Comparison of ENCODE assay signal across 1 cellular context in genomic region chr11:4637662-4638047, GRCh38.
TF ChIP-seq lines count a peak whose summit lies in the region.

No MANE protein-coding gene starts in this region.

TF ChIP-seq in GM23338, 12 proteins besides CTCF, POLR2A, EP300 and RAD21:
- TF ChIP-seq REST (IDR thresholded peaks at IDR 0.05; ENCODE audit: unreplicated experiment) (no peak), NANOG (IDR thresholded peaks at IDR 0.05; ENCODE audit: borderline replicate concordance) (no peak), JUNB (IDR thresholded peaks at IDR 0.05; ENCODE audit: unreplicated experiment) (no peak), CREB1 (CRISPR knock-in tag; IDR thresholded peaks at IDR 0.05; ENCODE audit: low read depth) (no peak), ZNF462 (CRISPR knock-in tag; IDR thresholded peaks at IDR 0.05) (no peak), ZNF331 (CRISPR knock-in tag; IDR thresholded peaks at IDR 0.05; ENCODE audit: low read depth) (no peak), STAT1 (IDR thresholded peaks at IDR 0.05; ENCODE audit: unreplicated experiment) (no peak), EZH2 (IDR thresholded peaks at IDR 0.05; ENCODE audit: low read depth, unreplicated experiment) (no peak), POLR2AphosphoS5 (IDR thresholded peaks at IDR 0.05; ENCODE audit: low read depth) (no peak), ETS1 (IDR thresholded peaks at IDR 0.05) (no peak), ZNF114 (CRISPR knock-in tag; IDR thresholded peaks at IDR 0.05) (no peak), EZH2phosphoT487 (IDR thresholded peaks at IDR 0.05; ENCODE audit: unreplicated experiment) (no peak)
